In the genomic region with DNA sequence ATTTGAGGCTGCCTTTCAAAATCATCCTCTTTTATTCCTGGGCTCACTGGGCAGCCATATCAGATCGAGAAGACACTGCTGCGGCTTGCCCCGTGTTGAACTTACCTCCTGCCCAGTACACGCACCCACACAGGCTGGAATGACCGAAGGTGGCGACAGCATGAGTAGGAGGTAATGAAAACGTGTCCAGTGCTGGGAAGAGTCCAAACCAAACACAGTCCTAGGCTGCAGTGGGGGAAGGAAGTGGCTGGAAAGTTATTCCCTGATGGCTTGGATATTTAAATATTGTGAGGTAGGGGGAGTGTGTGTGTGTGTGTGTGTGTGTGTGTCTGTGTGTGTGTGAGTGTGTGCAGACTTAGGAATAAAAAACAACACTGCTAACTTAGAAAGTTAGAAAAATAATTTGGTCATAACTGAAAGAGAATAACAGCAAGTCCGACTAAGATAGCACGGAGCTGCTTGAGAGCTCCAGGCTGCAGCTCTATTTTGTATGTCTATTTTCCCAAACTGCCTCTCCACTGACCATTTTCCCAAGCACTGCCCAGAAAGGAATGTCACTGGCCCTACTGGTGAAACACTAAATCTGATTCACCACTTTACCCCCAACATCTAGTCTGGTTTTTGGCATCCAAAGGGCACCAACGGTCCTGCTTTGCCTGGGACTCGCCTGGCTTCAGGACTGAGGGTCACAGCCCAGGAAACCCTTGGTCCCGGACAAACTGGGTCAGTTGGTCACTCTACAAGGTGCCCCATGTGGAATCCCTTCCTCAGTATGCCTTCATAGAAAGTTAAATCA, we compare ENCODE assay signal across 2 cellular contexts.
A peak's percentile ranks its signal among the peaks of the same experiment; 100 is the strongest.
TF ChIP-seq lines count a peak whose summit lies in the region.

No MANE protein-coding gene starts in this region.

TF ChIP-seq in liver, 16 proteins besides CTCF, POLR2A, EP300 and RAD21:
- TF ChIP-seq, protein P1, sequence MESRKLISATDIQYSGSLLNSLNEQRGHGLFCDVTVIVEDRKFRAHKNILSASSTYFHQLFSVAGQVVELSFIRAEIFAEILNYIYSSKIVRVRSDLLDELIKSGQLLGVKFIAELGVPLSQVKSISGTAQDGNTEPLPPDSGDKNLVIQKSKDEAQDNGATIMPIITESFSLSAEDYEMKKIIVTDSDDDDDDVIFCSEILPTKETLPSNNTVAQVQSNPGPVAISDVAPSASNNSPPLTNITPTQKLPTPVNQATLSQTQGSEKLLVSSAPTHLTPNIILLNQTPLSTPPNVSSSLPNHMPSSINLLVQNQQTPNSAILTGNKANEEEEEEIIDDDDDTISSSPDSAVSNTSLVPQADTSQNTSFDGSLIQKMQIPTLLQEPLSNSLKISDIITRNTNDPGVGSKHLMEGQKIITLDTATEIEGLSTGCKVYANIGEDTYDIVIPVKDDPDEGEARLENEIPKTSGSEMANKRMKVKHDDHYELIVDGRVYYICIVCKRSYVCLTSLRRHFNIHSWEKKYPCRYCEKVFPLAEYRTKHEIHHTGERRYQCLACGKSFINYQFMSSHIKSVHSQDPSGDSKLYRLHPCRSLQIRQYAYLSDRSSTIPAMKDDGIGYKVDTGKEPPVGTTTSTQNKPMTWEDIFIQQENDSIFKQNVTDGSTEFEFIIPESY (IDR thresholded peaks at IDR 0.05): no peak
- TF ChIP-seq FOXA2 (IDR thresholded peaks at IDR 0.05) (peak; percentile 35), EGR1 (IDR thresholded peaks at IDR 0.05; ENCODE audit: low read depth in 2 of 2) (peak in 1 of 2 donors; percentile 32), FOXA1 (IDR thresholded peaks at IDR 0.05) (peak; percentile 59), JUND (IDR thresholded peaks at IDR 0.05) (no peak), TAF1 (conservative IDR thresholded peaks at IDR 0.05) (no peak), RXRA (IDR thresholded peaks at IDR 0.05) (peak; percentile 77 to 89), HNF4A (conservative IDR thresholded peaks at IDR 0.05) (peak; percentile 44 to 78), SP1 (IDR thresholded peaks at IDR 0.05) (peak; percentile 56), HNF4G (IDR thresholded peaks at IDR 0.05) (no peak), YY1 (IDR thresholded peaks at IDR 0.05) (peak; percentile 79), NR2F2 (IDR thresholded peaks at IDR 0.05) (no peak)
- TF ChIP-seq, protein P2, sequence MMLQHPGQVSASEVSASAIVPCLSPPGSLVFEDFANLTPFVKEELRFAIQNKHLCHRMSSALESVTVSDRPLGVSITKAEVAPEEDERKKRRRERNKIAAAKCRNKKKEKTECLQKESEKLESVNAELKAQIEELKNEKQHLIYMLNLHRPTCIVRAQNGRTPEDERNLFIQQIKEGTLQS (IDR thresholded peaks at IDR 0.05): no peak
- TF ChIP-seq, protein P3, sequence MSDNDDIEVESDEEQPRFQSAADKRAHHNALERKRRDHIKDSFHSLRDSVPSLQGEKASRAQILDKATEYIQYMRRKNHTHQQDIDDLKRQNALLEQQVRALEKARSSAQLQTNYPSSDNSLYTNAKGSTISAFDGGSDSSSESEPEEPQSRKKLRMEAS (IDR thresholded peaks at IDR 0.05): peak; percentile 66
- TF ChIP-seq, protein P4, sequence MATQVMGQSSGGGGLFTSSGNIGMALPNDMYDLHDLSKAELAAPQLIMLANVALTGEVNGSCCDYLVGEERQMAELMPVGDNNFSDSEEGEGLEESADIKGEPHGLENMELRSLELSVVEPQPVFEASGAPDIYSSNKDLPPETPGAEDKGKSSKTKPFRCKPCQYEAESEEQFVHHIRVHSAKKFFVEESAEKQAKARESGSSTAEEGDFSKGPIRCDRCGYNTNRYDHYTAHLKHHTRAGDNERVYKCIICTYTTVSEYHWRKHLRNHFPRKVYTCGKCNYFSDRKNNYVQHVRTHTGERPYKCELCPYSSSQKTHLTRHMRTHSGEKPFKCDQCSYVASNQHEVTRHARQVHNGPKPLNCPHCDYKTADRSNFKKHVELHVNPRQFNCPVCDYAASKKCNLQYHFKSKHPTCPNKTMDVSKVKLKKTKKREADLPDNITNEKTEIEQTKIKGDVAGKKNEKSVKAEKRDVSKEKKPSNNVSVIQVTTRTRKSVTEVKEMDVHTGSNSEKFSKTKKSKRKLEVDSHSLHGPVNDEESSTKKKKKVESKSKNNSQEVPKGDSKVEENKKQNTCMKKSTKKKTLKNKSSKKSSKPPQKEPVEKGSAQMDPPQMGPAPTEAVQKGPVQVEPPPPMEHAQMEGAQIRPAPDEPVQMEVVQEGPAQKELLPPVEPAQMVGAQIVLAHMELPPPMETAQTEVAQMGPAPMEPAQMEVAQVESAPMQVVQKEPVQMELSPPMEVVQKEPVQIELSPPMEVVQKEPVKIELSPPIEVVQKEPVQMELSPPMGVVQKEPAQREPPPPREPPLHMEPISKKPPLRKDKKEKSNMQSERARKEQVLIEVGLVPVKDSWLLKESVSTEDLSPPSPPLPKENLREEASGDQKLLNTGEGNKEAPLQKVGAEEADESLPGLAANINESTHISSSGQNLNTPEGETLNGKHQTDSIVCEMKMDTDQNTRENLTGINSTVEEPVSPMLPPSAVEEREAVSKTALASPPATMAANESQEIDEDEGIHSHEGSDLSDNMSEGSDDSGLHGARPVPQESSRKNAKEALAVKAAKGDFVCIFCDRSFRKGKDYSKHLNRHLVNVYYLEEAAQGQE (IDR thresholded peaks at IDR 0.05): peak; percentile 29

TF ChIP-seq in HepG2, 621 proteins besides CTCF, POLR2A, EP300 and RAD21:
- TF ChIP-seq, protein P5, sequence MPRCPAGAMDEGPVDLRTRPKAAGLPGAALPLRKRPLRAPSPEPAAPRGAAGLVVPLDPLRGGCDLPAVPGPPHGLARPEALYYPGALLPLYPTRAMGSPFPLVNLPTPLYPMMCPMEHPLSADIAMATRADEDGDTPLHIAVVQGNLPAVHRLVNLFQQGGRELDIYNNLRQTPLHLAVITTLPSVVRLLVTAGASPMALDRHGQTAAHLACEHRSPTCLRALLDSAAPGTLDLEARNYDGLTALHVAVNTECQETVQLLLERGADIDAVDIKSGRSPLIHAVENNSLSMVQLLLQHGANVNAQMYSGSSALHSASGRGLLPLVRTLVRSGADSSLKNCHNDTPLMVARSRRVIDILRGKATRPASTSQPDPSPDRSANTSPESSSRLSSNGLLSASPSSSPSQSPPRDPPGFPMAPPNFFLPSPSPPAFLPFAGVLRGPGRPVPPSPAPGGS (CRISPR knock-in tag; IDR thresholded peaks at IDR 0.05): no peak
- TF ChIP-seq, protein P6, sequence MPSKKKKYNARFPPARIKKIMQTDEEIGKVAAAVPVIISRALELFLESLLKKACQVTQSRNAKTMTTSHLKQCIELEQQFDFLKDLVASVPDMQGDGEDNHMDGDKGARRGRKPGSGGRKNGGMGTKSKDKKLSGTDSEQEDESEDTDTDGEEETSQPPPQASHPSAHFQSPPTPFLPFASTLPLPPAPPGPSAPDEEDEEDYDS (CRISPR knock-in tag; IDR thresholded peaks at IDR 0.05): no peak
- no peak for TF ChIP-seq YEATS2 (CRISPR knock-in tag; IDR thresholded peaks at IDR 0.05; ENCODE audit: borderline replicate concordance)
